ENCODE assay signal across 1 cellular context in the genomic region with DNA sequence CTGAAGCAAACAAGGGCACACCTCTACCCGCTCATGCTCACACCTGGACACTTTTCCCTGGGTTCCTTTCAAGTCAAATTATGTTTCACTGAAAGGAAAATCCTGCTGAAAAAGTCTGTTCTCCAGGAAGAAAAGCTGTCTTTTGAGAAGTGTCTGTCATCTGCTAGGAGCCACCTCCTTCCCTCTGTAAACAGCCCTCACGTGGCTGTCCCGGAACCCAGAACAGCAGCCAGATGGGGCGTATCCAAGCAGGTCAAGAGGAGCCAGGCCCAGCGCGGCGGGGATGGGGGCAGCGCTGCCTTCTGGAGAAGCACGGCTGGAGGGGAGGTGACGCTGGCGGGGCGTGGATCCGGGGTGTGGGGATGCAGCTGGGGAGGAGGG.
TF ChIP-seq lines count a peak whose summit lies in the region.

A gene (minus strand): TSS at position 162 of the 381 bp plus-strand sequence. CDS start 205 bp downstream, outside the sequence.

TF ChIP-seq in K562, 482 proteins besides CTCF, POLR2A, EP300 and RAD21 (continued from another document and continues in another):
- TF ChIP-seq, protein P1, sequence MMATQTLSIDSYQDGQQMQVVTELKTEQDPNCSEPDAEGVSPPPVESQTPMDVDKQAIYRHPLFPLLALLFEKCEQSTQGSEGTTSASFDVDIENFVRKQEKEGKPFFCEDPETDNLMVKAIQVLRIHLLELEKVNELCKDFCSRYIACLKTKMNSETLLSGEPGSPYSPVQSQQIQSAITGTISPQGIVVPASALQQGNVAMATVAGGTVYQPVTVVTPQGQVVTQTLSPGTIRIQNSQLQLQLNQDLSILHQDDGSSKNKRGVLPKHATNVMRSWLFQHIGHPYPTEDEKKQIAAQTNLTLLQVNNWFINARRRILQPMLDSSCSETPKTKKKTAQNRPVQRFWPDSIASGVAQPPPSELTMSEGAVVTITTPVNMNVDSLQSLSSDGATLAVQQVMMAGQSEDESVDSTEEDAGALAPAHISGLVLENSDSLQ (IDR thresholded peaks at IDR 0.05): peak; percentile 94
- TF ChIP-seq RFX7 (CRISPR knock-in tag; IDR thresholded peaks at IDR 0.05) (no peak), PHB2 (IDR thresholded peaks at IDR 0.05; ENCODE audit: low read depth) (no peak), CREM (IDR thresholded peaks at IDR 0.05; ENCODE audit: low read depth) (0 out of 2 replicates have a peak, but pooled peaks have one; percentile 13), CREBBP (IDR thresholded peaks at IDR 0.05; ENCODE audit: low read depth, low read length) (no peak), SAFB2 (IDR thresholded peaks at IDR 0.05; ENCODE audit: borderline replicate concordance, low read depth, low read length, severe bottlenecking) (no peak), CBFA2T2 (conservative IDR thresholded peaks at IDR 0.05) (0 out of 2 replicates have a peak, but pooled peaks have one; percentile 13), BRF1 (IDR thresholded peaks at IDR 0.05; ENCODE audit: borderline replicate concordance, extremely low read depth, insufficient read length) (no peak), ZNF121 (CRISPR knock-in tag; conservative IDR thresholded peaks at IDR 0.05) (no peak), ATF7 (IDR thresholded peaks at IDR 0.05) (peak; percentile 18; the same call in 1 of the 2 replicates), MAZ (CRISPR knock-in tag; conservative IDR thresholded peaks at IDR 0.05 in 1 of 2, IDR thresholded peaks at IDR 0.05 in 1 of 2) (peak in 1 of 2 experiments; percentile 46; a peak in 1 of 4 replicates), SMARCB1 (IDR thresholded peaks at IDR 0.05; ENCODE audit: insufficient read length, low read depth) (no peak), SIN3A (IDR thresholded peaks at IDR 0.05; ENCODE audit: borderline replicate concordance in 2 of 2, control insufficient read depth in 1 of 2, low read depth in 2 of 2, low read length in 2 of 2) (peak; percentile 72 to 85; a peak in 2 of 4 replicates), TFAM (CRISPR knock-in tag; conservative IDR thresholded peaks at IDR 0.05) (no peak), SMARCA5 (IDR thresholded peaks at IDR 0.05) (no peak), CHD4 (IDR thresholded peaks at IDR 0.05; ENCODE audit: insufficient read depth, insufficient replicate concordance, low read depth, low read length, poor library complexity, severe bottlenecking) (no peak), TCF7L2 (IDR thresholded peaks at IDR 0.05; ENCODE audit: low read depth, low read length) (no peak), BHLHE40 (IDR thresholded peaks at IDR 0.05; ENCODE audit: low read length) (peak; percentile 93), HMG20A (CRISPR knock-in tag; conservative IDR thresholded peaks at IDR 0.05) (no peak), SAFB (IDR thresholded peaks at IDR 0.05; ENCODE audit: borderline replicate concordance, low read depth, low read length) (no peak), RCOR1 (IDR thresholded peaks at IDR 0.05; ENCODE audit: borderline replicate concordance in 1 of 2, low read depth in 2 of 2, low read length in 2 of 2) (peak in 1 of 2 experiments; percentile 62; a peak in 2 of 4 replicates), FOXK2 (conservative IDR thresholded peaks at IDR 0.05 in 1 of 2, IDR thresholded peaks at IDR 0.05 in 1 of 2; ENCODE audit: low read depth in 2 of 2) (peak; percentile 99 to 100), NFE2 (IDR thresholded peaks at IDR 0.05; ENCODE audit: low read depth) (no peak), FOXK1 (CRISPR knock-in tag; IDR thresholded peaks at IDR 0.05; ENCODE audit: borderline replicate concordance) (peak; percentile 89), TAL1 (IDR thresholded peaks at IDR 0.05) (no peak), GATA2 (CRISPR knock-in tag; IDR thresholded peaks at IDR 0.05) (no peak), STAT5B (CRISPR knock-in tag; IDR thresholded peaks at IDR 0.05) (no peak), CTBP1 (IDR thresholded peaks at IDR 0.05; ENCODE audit: borderline replicate concordance) (peak; percentile 59; the same call in 1 of the 2 replicates), TGIF2 (CRISPR knock-in tag; IDR thresholded peaks at IDR 0.05) (no peak), FUS (optimal IDR thresholded peaks at IDR 0.05; ENCODE audit: low read depth, low read length) (no peak), ASH1L (IDR thresholded peaks at IDR 0.05; ENCODE audit: borderline replicate concordance, low read depth, partially characterized antibody) (no peak), DNMT1 (IDR thresholded peaks at IDR 0.05) (no peak), GATAD2A (IDR thresholded peaks at IDR 0.05) (no peak), ZNF347 (CRISPR knock-in tag; IDR thresholded peaks at IDR 0.05; ENCODE audit: low read depth) (no peak), ZNF75A (CRISPR knock-in tag; IDR thresholded peaks at IDR 0.05) (no peak), U2AF2 (optimal IDR thresholded peaks at IDR 0.05; ENCODE audit: low read depth, low read length) (no peak), PRPF4 (IDR thresholded peaks at IDR 0.05; ENCODE audit: insufficient read depth, low read depth, low read length, poor library complexity, severe bottlenecking) (no peak), PHF8 (IDR thresholded peaks at IDR 0.05; ENCODE audit: borderline replicate concordance, low read length) (no peak), HDAC1 (IDR thresholded peaks at IDR 0.05) (peak in 1 of 2 experiments; percentile 95; a peak in 2 of 4 replicates), JUN (IDR thresholded peaks at IDR 0.05; ENCODE audit: borderline replicate concordance, low read depth, low read length) (peak; percentile 52; the same call in 1 of the 2 replicates), JUN (CRISPR knock-in tag; IDR thresholded peaks at IDR 0.05; ENCODE audit: borderline replicate concordance) (no peak)
- TF ChIP-seq, protein P2, sequence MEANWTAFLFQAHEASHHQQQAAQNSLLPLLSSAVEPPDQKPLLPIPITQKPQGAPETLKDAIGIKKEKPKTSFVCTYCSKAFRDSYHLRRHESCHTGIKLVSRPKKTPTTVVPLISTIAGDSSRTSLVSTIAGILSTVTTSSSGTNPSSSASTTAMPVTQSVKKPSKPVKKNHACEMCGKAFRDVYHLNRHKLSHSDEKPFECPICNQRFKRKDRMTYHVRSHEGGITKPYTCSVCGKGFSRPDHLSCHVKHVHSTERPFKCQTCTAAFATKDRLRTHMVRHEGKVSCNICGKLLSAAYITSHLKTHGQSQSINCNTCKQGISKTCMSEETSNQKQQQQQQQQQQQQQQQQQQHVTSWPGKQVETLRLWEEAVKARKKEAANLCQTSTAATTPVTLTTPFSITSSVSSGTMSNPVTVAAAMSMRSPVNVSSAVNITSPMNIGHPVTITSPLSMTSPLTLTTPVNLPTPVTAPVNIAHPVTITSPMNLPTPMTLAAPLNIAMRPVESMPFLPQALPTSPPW (CRISPR knock-in tag; IDR thresholded peaks at IDR 0.05): 0 out of 2 replicates have a peak, but pooled peaks have one; percentile 36
- TF ChIP-seq, protein P3, sequence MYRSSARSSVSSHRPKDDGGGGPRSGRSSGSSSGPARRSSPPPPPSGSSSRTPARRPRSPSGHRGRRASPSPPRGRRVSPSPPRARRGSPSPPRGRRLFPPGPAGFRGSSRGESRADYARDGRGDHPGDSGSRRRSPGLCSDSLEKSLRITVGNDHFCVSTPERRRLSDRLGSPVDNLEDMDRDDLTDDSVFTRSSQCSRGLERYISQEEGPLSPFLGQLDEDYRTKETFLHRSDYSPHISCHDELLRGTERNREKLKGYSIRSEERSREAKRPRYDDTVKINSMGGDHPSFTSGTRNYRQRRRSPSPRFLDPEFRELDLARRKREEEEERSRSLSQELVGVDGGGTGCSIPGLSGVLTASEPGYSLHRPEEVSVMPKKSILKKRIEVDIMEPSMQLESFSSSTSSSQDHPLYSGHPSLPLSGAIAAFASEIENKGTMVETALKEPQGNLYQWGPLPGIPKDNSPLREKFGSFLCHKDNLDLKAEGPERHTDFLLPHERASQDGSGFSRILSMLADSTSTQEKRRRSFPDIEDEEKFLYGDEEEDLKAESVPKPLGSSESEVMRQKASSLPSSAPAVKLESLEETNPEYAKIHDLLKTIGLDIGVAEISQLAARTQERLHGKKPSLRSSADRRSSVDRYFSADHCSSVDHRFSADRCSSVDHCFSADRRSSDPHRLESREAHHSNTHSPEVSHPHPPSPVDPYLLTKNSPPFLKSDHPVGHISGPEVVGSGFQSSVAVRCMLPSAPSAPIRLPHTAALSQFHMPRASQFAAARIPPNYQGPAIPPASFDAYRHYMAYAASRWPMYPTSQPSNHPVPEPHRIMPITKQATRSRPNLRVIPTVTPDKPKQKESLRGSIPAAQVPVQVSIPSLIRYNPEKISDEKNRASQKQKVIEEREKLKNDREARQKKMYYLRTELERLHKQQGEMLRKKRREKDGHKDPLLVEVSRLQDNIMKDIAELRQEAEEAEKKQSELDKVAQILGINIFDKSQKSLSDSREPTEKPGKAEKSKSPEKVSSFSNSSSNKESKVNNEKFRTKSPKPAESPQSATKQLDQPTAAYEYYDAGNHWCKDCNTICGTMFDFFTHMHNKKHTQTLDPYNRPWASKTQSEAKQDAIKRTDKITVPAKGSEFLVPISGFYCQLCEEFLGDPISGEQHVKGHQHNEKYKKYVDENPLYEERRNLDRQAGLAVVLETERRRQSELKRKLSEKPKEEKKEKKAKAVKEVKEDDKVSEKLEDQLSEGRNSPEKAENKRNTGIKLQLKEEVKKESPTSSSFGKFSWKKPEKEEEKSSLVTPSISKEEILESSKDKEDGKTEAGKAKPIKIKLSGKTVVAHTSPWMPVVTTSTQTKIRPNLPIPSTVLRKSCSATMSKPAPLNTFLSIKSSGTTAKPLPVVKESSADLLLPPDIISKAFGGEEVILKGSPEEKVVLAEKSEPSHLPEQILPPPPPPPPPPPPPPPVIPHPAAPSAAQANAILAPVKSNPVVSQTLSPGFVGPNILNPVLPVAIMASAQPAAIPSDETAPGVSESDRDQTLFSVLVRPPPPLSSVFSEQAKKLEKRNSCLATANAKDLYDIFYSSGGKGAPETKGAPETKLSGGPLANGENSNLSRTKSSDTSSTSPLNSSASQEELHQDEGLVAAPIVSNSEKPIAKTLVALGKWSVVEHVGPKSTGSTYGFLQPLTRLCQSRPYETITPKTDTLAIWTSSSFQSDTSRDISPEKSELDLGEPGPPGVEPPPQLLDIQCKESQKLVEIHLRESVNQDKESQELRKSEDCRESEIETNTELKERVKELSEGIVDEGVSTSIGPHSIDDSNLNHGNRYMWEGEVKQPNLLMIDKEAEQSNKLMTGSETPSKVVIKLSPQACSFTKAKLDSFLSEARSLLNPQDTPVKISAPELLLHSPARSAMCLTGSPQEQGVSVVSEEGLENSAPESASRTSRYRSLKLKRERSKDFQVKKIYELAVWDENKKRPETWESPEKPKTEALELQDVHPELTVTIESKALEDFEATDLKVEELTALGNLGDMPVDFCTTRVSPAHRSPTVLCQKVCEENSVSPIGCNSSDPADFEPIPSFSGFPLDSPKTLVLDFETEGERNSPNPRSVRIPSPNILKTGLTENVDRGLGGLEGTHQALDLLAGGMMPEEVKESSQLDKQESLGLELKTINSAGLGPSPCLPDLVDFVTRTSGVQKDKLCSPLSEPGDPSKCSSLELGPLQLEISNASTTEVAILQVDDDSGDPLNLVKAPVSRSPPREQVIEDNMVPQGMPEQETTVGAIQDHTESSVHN (IDR thresholded peaks at IDR 0.05; ENCODE audit: borderline replicate concordance in 1 of 2, low read depth in 1 of 2): no peak
- TF ChIP-seq, protein P4, sequence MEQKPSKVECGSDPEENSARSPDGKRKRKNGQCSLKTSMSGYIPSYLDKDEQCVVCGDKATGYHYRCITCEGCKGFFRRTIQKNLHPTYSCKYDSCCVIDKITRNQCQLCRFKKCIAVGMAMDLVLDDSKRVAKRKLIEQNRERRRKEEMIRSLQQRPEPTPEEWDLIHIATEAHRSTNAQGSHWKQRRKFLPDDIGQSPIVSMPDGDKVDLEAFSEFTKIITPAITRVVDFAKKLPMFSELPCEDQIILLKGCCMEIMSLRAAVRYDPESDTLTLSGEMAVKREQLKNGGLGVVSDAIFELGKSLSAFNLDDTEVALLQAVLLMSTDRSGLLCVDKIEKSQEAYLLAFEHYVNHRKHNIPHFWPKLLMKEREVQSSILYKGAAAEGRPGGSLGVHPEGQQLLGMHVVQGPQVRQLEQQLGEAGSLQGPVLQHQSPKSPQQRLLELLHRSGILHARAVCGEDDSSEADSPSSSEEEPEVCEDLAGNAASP (IDR thresholded peaks at IDR 0.05): no peak
- TF ChIP-seq, protein P5, sequence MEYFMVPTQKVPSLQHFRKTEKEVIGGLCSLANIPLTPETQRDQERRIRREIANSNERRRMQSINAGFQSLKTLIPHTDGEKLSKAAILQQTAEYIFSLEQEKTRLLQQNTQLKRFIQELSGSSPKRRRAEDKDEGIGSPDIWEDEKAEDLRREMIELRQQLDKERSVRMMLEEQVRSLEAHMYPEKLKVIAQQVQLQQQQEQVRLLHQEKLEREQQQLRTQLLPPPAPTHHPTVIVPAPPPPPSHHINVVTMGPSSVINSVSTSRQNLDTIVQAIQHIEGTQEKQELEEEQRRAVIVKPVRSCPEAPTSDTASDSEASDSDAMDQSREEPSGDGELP (CRISPR knock-in tag; IDR thresholded peaks at IDR 0.05; ENCODE audit: borderline replicate concordance): peak; percentile 82
- TF ChIP-seq, protein P6, sequence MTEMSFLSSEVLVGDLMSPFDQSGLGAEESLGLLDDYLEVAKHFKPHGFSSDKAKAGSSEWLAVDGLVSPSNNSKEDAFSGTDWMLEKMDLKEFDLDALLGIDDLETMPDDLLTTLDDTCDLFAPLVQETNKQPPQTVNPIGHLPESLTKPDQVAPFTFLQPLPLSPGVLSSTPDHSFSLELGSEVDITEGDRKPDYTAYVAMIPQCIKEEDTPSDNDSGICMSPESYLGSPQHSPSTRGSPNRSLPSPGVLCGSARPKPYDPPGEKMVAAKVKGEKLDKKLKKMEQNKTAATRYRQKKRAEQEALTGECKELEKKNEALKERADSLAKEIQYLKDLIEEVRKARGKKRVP (CRISPR knock-in tag; IDR thresholded peaks at IDR 0.05): no peak
- TF ChIP-seq, protein P7, sequence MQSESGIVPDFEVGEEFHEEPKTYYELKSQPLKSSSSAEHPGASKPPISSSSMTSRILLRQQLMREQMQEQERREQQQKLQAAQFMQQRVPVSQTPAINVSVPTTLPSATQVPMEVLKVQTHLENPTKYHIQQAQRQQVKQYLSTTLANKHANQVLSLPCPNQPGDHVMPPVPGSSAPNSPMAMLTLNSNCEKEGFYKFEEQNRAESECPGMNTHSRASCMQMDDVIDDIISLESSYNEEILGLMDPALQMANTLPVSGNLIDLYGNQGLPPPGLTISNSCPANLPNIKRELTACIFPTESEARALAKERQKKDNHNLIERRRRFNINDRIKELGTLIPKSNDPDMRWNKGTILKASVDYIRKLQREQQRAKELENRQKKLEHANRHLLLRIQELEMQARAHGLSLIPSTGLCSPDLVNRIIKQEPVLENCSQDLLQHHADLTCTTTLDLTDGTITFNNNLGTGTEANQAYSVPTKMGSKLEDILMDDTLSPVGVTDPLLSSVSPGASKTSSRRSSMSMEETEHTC (IDR thresholded peaks at IDR 0.05): peak; percentile 30; the same call in 1 of the 2 replicates
